2 cellular contexts compared by ENCODE assay signal in the genomic region with DNA sequence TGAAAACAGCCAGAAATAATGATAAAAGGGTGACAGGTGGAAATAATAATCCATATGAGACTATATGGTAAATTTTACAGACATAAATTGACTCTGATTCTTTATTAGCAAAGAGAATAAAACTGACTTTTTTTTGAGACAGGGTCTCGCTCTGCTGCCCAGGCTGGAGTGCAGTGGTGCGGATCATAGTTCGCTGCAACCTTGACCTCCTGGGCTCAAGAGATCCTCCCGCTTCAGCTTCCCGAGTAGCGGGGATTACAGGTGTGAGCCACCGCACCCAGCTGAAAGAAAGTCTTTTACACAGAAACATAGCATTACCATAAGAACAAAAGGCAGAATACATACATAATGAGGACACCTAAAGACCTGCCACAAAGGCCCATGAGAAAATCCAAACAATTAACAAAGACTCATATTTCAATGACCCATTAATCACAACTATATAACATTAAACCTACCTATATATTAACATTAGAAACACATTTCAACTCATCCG.
TF ChIP-seq lines count a peak whose summit lies in the region.

No MANE protein-coding gene starts in this region.

TF ChIP-seq in GM23338, 12 proteins besides CTCF, POLR2A, EP300 and RAD21 (continues in another document):
- TF ChIP-seq EZH2 (IDR thresholded peaks at IDR 0.05; ENCODE audit: low read depth, unreplicated experiment): no peak
- no peak for TF ChIP-seq NANOG (IDR thresholded peaks at IDR 0.05; ENCODE audit: borderline replicate concordance)
- TF ChIP-seq, protein P1, sequence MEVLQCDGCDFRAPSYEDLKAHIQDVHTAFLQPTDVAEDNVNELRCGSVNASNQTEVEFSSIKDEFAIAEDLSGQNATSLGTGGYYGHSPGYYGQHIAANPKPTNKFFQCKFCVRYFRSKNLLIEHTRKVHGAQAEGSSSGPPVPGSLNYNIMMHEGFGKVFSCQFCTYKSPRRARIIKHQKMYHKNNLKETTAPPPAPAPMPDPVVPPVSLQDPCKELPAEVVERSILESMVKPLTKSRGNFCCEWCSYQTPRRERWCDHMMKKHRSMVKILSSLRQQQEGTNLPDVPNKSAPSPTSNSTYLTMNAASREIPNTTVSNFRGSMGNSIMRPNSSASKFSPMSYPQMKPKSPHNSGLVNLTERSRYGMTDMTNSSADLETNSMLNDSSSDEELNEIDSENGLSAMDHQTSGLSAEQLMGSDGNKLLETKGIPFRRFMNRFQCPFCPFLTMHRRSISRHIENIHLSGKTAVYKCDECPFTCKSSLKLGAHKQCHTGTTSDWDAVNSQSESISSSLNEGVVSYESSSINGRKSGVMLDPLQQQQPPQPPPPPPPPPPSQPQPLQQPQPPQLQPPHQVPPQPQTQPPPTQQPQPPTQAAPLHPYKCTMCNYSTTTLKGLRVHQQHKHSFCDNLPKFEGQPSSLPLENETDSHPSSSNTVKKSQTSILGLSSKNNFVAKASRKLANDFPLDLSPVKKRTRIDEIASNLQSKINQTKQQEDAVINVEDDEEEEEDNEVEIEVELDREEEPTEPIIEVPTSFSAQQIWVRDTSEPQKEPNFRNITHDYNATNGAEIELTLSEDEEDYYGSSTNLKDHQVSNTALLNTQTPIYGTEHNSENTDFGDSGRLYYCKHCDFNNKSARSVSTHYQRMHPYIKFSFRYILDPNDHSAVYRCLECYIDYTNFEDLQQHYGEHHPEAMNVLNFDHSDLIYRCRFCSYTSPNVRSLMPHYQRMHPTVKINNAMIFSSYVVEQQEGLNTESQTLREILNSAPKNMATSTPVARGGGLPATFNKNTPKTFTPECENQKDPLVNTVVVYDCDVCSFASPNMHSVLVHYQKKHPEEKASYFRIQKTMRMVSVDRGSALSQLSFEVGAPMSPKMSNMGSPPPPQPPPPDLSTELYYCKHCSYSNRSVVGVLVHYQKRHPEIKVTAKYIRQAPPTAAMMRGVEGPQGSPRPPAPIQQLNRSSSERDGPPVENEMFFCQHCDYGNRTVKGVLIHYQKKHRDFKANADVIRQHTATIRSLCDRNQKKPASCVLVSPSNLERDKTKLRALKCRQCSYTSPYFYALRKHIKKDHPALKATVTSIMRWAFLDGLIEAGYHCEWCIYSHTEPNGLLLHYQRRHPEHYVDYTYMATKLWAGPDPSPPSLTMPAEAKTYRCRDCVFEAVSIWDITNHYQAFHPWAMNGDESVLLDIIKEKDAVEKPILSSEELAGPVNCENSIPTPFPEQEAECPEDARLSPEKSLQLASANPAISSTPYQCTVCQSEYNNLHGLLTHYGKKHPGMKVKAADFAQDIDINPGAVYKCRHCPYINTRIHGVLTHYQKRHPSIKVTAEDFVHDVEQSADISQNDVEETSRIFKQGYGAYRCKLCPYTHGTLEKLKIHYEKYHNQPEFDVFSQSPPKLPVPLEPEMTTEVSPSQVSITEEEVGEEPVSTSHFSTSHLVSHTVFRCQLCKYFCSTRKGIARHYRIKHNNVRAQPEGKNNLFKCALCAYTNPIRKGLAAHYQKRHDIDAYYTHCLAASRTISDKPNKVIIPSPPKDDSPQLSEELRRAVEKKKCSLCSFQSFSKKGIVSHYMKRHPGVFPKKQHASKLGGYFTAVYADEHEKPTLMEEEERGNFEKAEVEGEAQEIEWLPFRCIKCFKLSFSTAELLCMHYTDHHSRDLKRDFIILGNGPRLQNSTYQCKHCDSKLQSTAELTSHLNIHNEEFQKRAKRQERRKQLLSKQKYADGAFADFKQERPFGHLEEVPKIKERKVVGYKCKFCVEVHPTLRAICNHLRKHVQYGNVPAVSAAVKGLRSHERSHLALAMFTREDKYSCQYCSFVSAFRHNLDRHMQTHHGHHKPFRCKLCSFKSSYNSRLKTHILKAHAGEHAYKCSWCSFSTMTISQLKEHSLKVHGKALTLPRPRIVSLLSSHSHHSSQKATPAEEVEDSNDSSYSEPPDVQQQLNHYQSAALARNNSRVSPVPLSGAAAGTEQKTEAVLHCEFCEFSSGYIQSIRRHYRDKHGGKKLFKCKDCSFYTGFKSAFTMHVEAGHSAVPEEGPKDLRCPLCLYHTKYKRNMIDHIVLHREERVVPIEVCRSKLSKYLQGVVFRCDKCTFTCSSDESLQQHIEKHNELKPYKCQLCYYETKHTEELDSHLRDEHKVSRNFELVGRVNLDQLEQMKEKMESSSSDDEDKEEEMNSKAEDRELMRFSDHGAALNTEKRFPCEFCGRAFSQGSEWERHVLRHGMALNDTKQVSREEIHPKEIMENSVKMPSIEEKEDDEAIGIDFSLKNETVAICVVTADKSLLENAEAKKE (CRISPR knock-in tag; IDR thresholded peaks at IDR 0.05): no peak
- TF ChIP-seq ZNF331 (CRISPR knock-in tag; IDR thresholded peaks at IDR 0.05; ENCODE audit: low read depth): no peak
- TF ChIP-seq CREB1 (CRISPR knock-in tag; IDR thresholded peaks at IDR 0.05; ENCODE audit: low read depth): no peak
- no peak for TF ChIP-seq JUNB (IDR thresholded peaks at IDR 0.05; ENCODE audit: unreplicated experiment)
- TF ChIP-seq ZNF114 (CRISPR knock-in tag; IDR thresholded peaks at IDR 0.05): no peak
- TF ChIP-seq STAT1 (IDR thresholded peaks at IDR 0.05; ENCODE audit: unreplicated experiment): no peak
- TF ChIP-seq, protein P2, sequence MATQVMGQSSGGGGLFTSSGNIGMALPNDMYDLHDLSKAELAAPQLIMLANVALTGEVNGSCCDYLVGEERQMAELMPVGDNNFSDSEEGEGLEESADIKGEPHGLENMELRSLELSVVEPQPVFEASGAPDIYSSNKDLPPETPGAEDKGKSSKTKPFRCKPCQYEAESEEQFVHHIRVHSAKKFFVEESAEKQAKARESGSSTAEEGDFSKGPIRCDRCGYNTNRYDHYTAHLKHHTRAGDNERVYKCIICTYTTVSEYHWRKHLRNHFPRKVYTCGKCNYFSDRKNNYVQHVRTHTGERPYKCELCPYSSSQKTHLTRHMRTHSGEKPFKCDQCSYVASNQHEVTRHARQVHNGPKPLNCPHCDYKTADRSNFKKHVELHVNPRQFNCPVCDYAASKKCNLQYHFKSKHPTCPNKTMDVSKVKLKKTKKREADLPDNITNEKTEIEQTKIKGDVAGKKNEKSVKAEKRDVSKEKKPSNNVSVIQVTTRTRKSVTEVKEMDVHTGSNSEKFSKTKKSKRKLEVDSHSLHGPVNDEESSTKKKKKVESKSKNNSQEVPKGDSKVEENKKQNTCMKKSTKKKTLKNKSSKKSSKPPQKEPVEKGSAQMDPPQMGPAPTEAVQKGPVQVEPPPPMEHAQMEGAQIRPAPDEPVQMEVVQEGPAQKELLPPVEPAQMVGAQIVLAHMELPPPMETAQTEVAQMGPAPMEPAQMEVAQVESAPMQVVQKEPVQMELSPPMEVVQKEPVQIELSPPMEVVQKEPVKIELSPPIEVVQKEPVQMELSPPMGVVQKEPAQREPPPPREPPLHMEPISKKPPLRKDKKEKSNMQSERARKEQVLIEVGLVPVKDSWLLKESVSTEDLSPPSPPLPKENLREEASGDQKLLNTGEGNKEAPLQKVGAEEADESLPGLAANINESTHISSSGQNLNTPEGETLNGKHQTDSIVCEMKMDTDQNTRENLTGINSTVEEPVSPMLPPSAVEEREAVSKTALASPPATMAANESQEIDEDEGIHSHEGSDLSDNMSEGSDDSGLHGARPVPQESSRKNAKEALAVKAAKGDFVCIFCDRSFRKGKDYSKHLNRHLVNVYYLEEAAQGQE (IDR thresholded peaks at IDR 0.05; ENCODE audit: unreplicated experiment): no peak
- TF ChIP-seq EZH2phosphoT487 (IDR thresholded peaks at IDR 0.05; ENCODE audit: unreplicated experiment): no peak

TF ChIP-seq in H1, 55 proteins besides CTCF, POLR2A, EP300 and RAD21:
- peak; percentile 29; the same call in 1 of the 2 replicates for TF ChIP-seq KDM1A (IDR thresholded peaks at IDR 0.05; ENCODE audit: borderline replicate concordance, low read length)
- no peak for TF ChIP-seq GTF2F1 (IDR thresholded peaks at IDR 0.05; ENCODE audit: borderline replicate concordance, low read depth, low read length)
